14 cellular contexts compared by ENCODE assay signal in genomic region chr2:223604231-223604630, GRCh38. TPM values are rescaled to one million over a fixed set of nuclear protein-coding genes. Genes with fewer than 3 reads are reported as not detected.
DNase-seq lines count a peak whose midpoint lies in the region; ATAC-seq and TF ChIP-seq lines count a peak whose summit lies in the region.
"Had no signal": no experiment of that assay in that cellular context is flagged by ENCODE, and none has a peak within 500 bp of the region (broad histone marks: within the 10 kb centered on the region; RNA-seq: fewer than 3 reads in every experiment).

No MANE protein-coding gene starts in this region.

- no peak overlapping the region for H3K56ac ChIP-seq in IMR-90 (ENCODE audit: extremely low read depth, insufficient read depth, low read length)

- H4K5ac ChIP-seq in IMR-90 (ENCODE audit: low read depth, low read length): no peak overlapping the region

- CTCF ChIA-PET in IMR-90 (lab: Yijun Ruan, JAX) (interaction anchor here (1.1 kb wide), 1 partner anchor 633 kb away, joined by 3 read pairs; no protein-coding TSS in a partner anchor), OCI-LY7 (lab: Charles Lee; ENCODE audit: unreplicated experiment) (no interaction called here)

- no peak overlapping the region for H2BK5ac ChIP-seq in IMR-90 (ENCODE audit: low read depth, low read length, poor library complexity, severe bottlenecking)

- H2AFZ ChIP-seq in IMR-90 (replicated peaks; ENCODE audit: low read length, poor library complexity) (no peak overlapping the region), OCI-LY7 (ENCODE audit: low read length) (no peak overlapping the region), GM23248 (no peak overlapping the region)

- TF ChIP-seq CTCF in IMR-90 (conservative IDR thresholded peaks at IDR 0.05; ENCODE audit: low read depth, low read length): no peak
- TF ChIP-seq CTCF in OCI-LY7 (conservative IDR thresholded peaks at IDR 0.05; ENCODE audit: low read length): no peak

- no peak overlapping the region for H3K4me2 ChIP-seq in IMR-90 (ENCODE audit: low read depth, low read length)
- no peak overlapping the region for H3K4me2 ChIP-seq in OCI-LY7 (ENCODE audit: low read length)
- no peak overlapping the region for H3K4me2 ChIP-seq in GM23248 (ENCODE audit: unreplicated experiment)

- 0 out of 2 replicates have a peak overlapping the region, but pooled peaks have one; percentile 47 for H2BK20ac ChIP-seq in IMR-90 (ENCODE audit: low read depth, low read length)

- H3K36me3 ChIP-seq in IMR-90 (ENCODE audit: control insufficient read depth, insufficient read depth, low read length) (no peaks in the 10 kb centered on the region), OCI-LY7 (ENCODE audit: insufficient read depth, low read length) (no peaks in the 10 kb centered on the region), GM23248 (ENCODE audit: low read depth) (no peaks in the 10 kb centered on the region)

- peak overlapping the region; percentile 11; the same call in 1 of the 2 replicates for H2AK5ac ChIP-seq in IMR-90 (ENCODE audit: low read depth, low read length)

- H3K23ac ChIP-seq in IMR-90 (ENCODE audit: low read depth, low read length): no peak overlapping the region

- POLR2A ChIA-PET in IMR-90 (lab: Charles Lee; ENCODE audit: unreplicated experiment): no interaction called here
- POLR2A ChIA-PET in OCI-LY7 (lab: Charles Lee): interaction anchor here (0.5 kb wide), 1 partner anchor 457 kb away, joined by 3 read pairs; no protein-coding TSS in a partner anchor

- no peak overlapping the region; the same call in 1 of the 2 replicates for H3K14ac ChIP-seq in IMR-90 (replicated peaks; ENCODE audit: low read depth, low read length)

- no peak overlapping the region for H3K9ac ChIP-seq in IMR-90 (ENCODE audit: low read depth, low read length)
- H3K9ac ChIP-seq in GM23248: no peak overlapping the region

- H4K20me1 ChIP-seq in IMR-90 (ENCODE audit: insufficient read depth, low read length) (no peaks in the 10 kb centered on the region), OCI-LY7 (ENCODE audit: insufficient read depth, low read length) (no peaks in the 10 kb centered on the region), GM23248 (ENCODE audit: insufficient read depth) (no peaks in the 10 kb centered on the region)

- no peaks in the 10 kb centered on the region for H3K79me1 ChIP-seq in IMR-90 (ENCODE audit: low read depth in 1 of 2, low read length in 2 of 2)

- H3K4ac ChIP-seq in IMR-90 (ENCODE audit: low read depth, low read length): no peak overlapping the region; the same call in 1 of the 2 replicates

- H2AK9ac ChIP-seq in IMR-90 (replicated peaks; ENCODE audit: low read depth, low read length, poor library complexity): no peak overlapping the region

- peaks cover 20% of the 10 kb centered on the region; the same call in 1 of the 2 replicates for H3F3A ChIP-seq in GM23248 (ENCODE audit: insufficient read depth)

- TF ChIP-seq POLR2A in IMR-90 (IDR thresholded peaks at IDR 0.05; ENCODE audit: low read depth, low read length): no peak

- H2BK120ac ChIP-seq in IMR-90 (ENCODE audit: low read depth, low read length): no peak overlapping the region; the same call in 1 of the 2 replicates

- H4K91ac ChIP-seq in IMR-90 (ENCODE audit: insufficient read depth, low read depth, low read length): no peak overlapping the region

- no peak for TF ChIP-seq RAD21 in IMR-90 (IDR thresholded peaks at IDR 0.05; ENCODE audit: low read length)

- H3K4me3 ChIP-seq in IMR-90 (ENCODE audit: insufficient read depth, low read depth, low read length) (no peak overlapping the region), OCI-LY7 (ENCODE audit: low read depth, low read length, poor library complexity, severe bottlenecking) (no peak overlapping the region), GM23248 (no peak overlapping the region)

- H3K27me3 ChIP-seq in IMR-90 (ENCODE audit: control insufficient read depth, insufficient read depth, low read length) (no peaks in the 10 kb centered on the region), GM23248 (replicated peaks; ENCODE audit: insufficient read depth) (no peaks in the 10 kb centered on the region)

- dilution Hi-C loops in IMR-90 (cut with HindIII; ENCODE audit: low sequenced_read_pairs, unreplicated experiment): no loop called here

- intact Hi-C loops in IMR-90 (cut with micrococcal nuclease) (loop anchor here (5.0 to 10.0 kb wide), 3 partner anchors 297 to 622 kb away; no protein-coding TSS in a partner anchor), OCI-LY7 (cut with micrococcal nuclease; ENCODE audit: unreplicated experiment) (loop anchor here (10.0 kb wide), 1 partner anchor 629 kb away; no protein-coding TSS in a partner anchor)

- H3K4me1 ChIP-seq in IMR-90 (ENCODE audit: control insufficient read depth, insufficient read depth, low read length): no peaks in the 10 kb centered on the region; the same call in 1 of the 2 replicates
- H3K4me1 ChIP-seq in OCI-LY7 (ENCODE audit: insufficient read depth, low read length, poor library complexity, severe bottlenecking): no peaks in the 10 kb centered on the region
- peaks cover 19% of the 10 kb centered on the region for H3K4me1 ChIP-seq in GM23248 (ENCODE audit: insufficient read depth)

- no peak for ATAC-seq in IMR-90 (ENCODE audit: low read depth)

- no peaks in the 10 kb centered on the region for H3K79me2 ChIP-seq in OCI-LY7 (ENCODE audit: insufficient read depth, low read depth, low read length)
- no peaks in the 10 kb centered on the region for H3K79me2 ChIP-seq in GM23248 (ENCODE audit: insufficient read depth)

- in situ Hi-C loops in IMR-90 (cut with MboI; ENCODE audit: low sequenced_read_pairs) (loop anchor here (10.0 kb wide), 2 partner anchors 129 to 629 kb away; no protein-coding TSS in a partner anchor), GM23248 (cut with MboI) (no loop called here)

- no peak overlapping the region for H4K8ac ChIP-seq in IMR-90 (ENCODE audit: low read depth in 2 of 2, low read length in 2 of 2)

- no TSS peak for BruUV-seq in IMR-90 (replicated peaks; lab: Mats Ljungman, UMichigan)
- no TSS peak for BruUV-seq in OCI-LY7 (replicated peaks; lab: Mats Ljungman, UMichigan)

- H3K9me3 ChIP-seq in IMR-90 (ENCODE audit: control insufficient read depth, insufficient read depth, low read length) (no peaks in the 10 kb centered on the region), OCI-LY7 (ENCODE audit: low read length) (no peaks in the 10 kb centered on the region), GM23248 (ENCODE audit: low read depth) (no peaks in the 10 kb centered on the region)

- no peaks in the 10 kb centered on the region; the same call in 1 of the 2 replicates for H3K9me1 ChIP-seq in IMR-90 (ENCODE audit: insufficient read depth, low read length)

- no peak for DNase-seq in IMR-90
- DNase-seq in NCI-H446 treated with DMSO at 0.1 percent for 48 hours (lab: John Stamatoyannopoulos, UW): peak; percentile 10
- DNase-seq in astrocyte of the hippocampus (ENCODE audit: low read depth, low spot score): peak; percentile 26
- no peak for DNase-seq in activated CD4-positive, alpha-beta T cell treated with anti-CD3 and anti-CD28 coated beads, Interleukin-2, amount 50 U/mL, for 4 hours
- no peak for DNase-seq in OCI-LY7 (ENCODE audit: low spot score)
- no peak for DNase-seq in GM23248
- DNase-seq: C1 segment of cervical spinal cord; Calu3; CD4-positive, alpha-beta memory T cell; COR-L47; DMS53; DND-41; H7; HCEC 1CT had no signal

- H3K27ac ChIP-seq in IMR-90 (ENCODE audit: insufficient read depth, low read length) (no peak overlapping the region), OCI-LY7 (ENCODE audit: low read depth, low read length, poor library complexity, severe bottlenecking) (no peak overlapping the region), GM23248 (no peak overlapping the region)

- no peak overlapping the region; the same call in 1 of the 2 replicates for H3K18ac ChIP-seq in IMR-90 (ENCODE audit: low read depth, low read length)

- no peaks in the 10 kb centered on the region for H3K9me2 ChIP-seq in OCI-LY7 (ENCODE audit: insufficient read depth, low read length)
- H3K9me2 ChIP-seq in GM23248 (ENCODE audit: insufficient read depth): no peaks in the 10 kb centered on the region

- WGBS in IMR-90 (ENCODE audit: extremely low coverage in 2 of 2, insufficient read length in 1 of 2), 2 experiments: 100% methylated on average over 1 of the region's 2 CpGs; no CpG with 5 or more reads in 1 of the 2 experiments
- WGBS in GM23248 (ENCODE audit: low coverage in 1 of 2, low lambda C conversion rate in 2 of 2, missing lambda C conversion rate in 2 of 2), 2 experiments: 70 to 74% methylated on average over 2 of the region's 2 CpGs

- peak overlapping the region; percentile 35; the same call in 1 of the 3 replicates for H2BK15ac ChIP-seq in IMR-90 (ENCODE audit: low read depth, low read length)

TF ChIP-seq in IMR-90, 13 proteins besides CTCF, POLR2A, EP300 and RAD21:
- TF ChIP-seq MAFK (IDR thresholded peaks at IDR 0.05; ENCODE audit: low read depth, low read length) (no peak), USF2 (IDR thresholded peaks at IDR 0.05; ENCODE audit: low read depth, low read length) (no peak), SMC3 (IDR thresholded peaks at IDR 0.05; ENCODE audit: low read depth, low read length) (no peak), RFX5 (IDR thresholded peaks at IDR 0.05; ENCODE audit: low read depth, low read length) (no peak), CHD1 (IDR thresholded peaks at IDR 0.05; ENCODE audit: low read depth, low read length) (no peak), CEBPB (IDR thresholded peaks at IDR 0.05; ENCODE audit: low read depth, low read length) (no peak)

RNA-seq across cellular contexts. Expression of gene SCG2, which starts 2.1 kb away (rescaled TPM):
- 0.36 and 0.56 TPM in 2 replicates for total RNA-seq in IMR-90 (2012; rRNA removed)
- polyA plus RNA-seq in IMR-90 (2012; rRNA removed): 0.26 and 0.46 TPM in 2 replicates
- 0.13 and 0.14 TPM in 2 replicates for polyA plus RNA-seq in IMR-90 (2012; cell fraction: cytosol; rRNA removed)
- polyA plus RNA-seq in IMR-90 (2012; cell fraction: nucleus; rRNA removed; ENCODE audit: low replicate concordance): 0.08 and 1.2 TPM in 2 replicates
- total RNA-seq in OCI-LY7 (2014; rRNA removed; shearing (Covaris generic)): 0.06 and 0.26 TPM in 2 replicates
- not detected in 2 replicates for total RNA-seq in OCI-LY7 (2022)
- under 0.01 and 0.25 TPM in 2 replicates for total RNA-seq in GM23248 (2014; rRNA removed; shearing (Covaris generic))
- polyA plus RNA-seq in GM23248 (2016; fragmentation: Nextera tagmentation; extraction: Ambion mirVana): 0.37 and 0.60 TPM in 2 replicates
- total RNA-seq: CD4-positive, alpha-beta memory T cell had no signal
- polyA plus RNA-seq: CD4-positive, alpha-beta memory T cell had no signal

Comparison
In these comparisons a context has a peak if more than half of its experiments do, and no peak if none do; other contexts are left out.
1. DNase-seq: peak in NCI-H446 treated with DMSO at 0.1 percent for 48 hours (single experiment) and astrocyte of the hippocampus (single experiment); none in IMR-90 (single experiment), activated CD4-positive, alpha-beta T cell treated with anti-CD3 and anti-CD28 coated beads, Interleukin-2, amount 50 U/mL, for 4 hours (0 of 2), OCI-LY7 (single experiment) and GM23248 (single experiment).